In the genomic region with DNA sequence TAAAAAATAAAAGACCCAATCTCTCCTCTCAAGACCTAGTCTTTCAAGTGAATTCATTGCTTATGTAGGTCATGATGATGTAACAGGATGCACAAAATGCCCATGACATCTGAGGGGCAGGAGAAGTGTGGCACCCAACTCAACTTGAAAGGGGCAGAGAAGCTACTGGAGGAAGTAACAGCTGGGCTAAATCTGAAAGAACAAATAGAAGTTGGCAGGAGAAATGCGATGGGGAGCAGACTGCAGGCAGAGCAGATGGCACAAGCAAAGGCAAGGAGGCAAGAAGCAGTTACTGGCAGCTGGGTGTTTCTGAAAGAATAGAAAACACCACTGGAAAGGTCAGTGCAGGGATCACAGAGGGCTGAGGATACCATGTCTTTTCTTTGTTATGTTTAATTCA, we compare ENCODE assay signal across 1 cellular context.
A peak's percentile ranks its signal among the peaks of the same experiment; 100 is the strongest.
TF ChIP-seq lines count a peak whose summit lies in the region.

No MANE protein-coding gene starts in this region.

TF ChIP-seq in HepG2, 621 proteins besides CTCF, POLR2A, EP300 and RAD21:
- 0 out of 2 replicates have a peak, but pooled peaks have one; percentile 27 for TF ChIP-seq ZNF7 (CRISPR knock-in tag; IDR thresholded peaks at IDR 0.05)
- TF ChIP-seq NFIC (IDR thresholded peaks at IDR 0.05; ENCODE audit: low read length): no peak
- TF ChIP-seq ZFP36 (IDR thresholded peaks at IDR 0.05; ENCODE audit: borderline replicate concordance, low read depth, low read length, partially characterized antibody): no peak
